2 cellular contexts compared by ENCODE assay signal in the genomic region with DNA sequence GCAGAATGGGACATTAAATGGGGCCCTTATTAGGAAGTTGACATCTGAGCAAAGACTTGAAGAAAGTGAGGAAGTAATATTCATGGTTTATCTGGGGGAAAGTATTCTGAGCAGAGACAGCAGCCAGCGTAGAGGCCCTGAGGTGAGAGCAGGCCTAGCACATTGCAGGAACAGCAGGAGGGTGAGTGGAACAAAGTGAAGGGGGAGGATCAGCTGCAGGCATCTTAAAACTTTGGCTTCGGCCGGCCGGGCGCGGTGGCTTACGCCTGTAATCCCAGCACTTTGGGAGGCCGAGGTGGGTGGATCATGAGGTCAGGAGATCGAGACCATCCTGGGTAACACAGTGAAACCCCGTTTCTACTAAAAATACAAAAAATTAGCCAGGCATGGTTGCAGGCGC. TPM values are rescaled to one million over a fixed set of nuclear protein-coding genes. Genes with fewer than 3 reads are reported as not detected.
"Had no signal": no experiment of that assay in that cellular context is flagged by ENCODE, and none has a peak within 500 bp of the region (broad histone marks: within the 10 kb centered on the region; RNA-seq: fewer than 3 reads in every experiment).

No MANE protein-coding gene starts in this region.

RNA-seq across cellular contexts. Expression of a gene that starts 55.0 kb away (rescaled TPM):
- total RNA-seq: Right ventricle myocardium inferior, RPMI7951 had no signal
